ENCODE assay signal across 8 cellular contexts in the genomic region with DNA sequence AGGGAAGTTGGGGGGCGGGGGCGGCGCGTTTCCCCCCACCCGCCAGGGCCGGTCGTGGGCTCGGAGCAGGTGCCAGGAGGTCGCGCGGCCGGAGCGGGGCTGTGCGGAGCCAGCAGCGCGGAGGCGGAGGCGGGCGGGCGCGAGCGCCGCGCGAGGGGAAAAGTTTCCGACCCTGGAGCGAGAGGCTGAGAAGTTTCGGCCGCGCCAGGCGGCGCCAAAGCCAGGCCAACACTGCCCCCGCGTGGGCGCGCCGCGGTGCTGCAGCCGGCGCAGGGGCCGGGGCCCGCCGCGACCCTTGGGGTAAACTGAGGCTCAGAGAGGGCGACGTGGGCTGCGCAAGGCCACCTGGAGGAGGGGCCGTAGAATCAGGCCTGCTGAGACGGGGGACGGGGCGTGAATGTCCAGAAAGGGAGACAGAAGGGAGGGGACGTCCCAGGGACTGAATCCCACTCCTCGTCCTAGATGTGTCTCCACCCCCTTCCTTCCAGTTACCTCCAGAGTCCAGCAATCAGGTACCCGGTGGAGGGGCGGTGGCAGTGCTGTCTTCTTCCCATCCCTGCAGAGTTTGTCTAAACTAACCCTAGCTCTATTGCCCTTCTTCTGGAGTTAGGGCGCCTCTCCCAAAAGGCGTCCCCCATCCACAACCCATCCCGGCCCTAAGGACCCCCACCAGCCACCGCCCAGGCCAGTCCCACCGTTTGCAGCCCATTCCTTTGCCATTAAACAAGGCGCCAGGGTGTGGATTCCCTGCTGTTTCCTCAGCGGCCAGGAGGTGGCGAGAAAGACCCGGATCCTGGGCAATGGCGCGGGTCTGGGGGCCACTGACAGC. TPM values are rescaled to one million over a fixed set of nuclear protein-coding genes. Genes with fewer than 3 reads are reported as not detected.
DNase-seq lines count a peak whose midpoint lies in the region; ATAC-seq lines count a peak whose summit lies in the region.

No MANE protein-coding gene starts in this region.

- no peaks in the 10 kb centered on the region for H3K36me3 ChIP-seq in urinary bladder (ENCODE audit: insufficient read depth)

- peak; percentile 69 to 81 (median 74) for ATAC-seq in T-cell (replicated peaks in 1 of 4)
- peak; percentile 58 for ATAC-seq in activated naive CD8-positive, alpha-beta T cell treated with anti-CD3 and anti-CD28 coated beads, Interleukin-2, amount 50 U/mL, for 24 hours

- no peaks in the 10 kb centered on the region for H3K4me1 ChIP-seq in urinary bladder (ENCODE audit: insufficient read depth)

- peak overlapping the region in 1 of 2 donors; percentile 70 for H3K27ac Mint-ChIP-seq in T-cell
- no peak overlapping the region for H3K27ac Mint-ChIP-seq in activated naive CD8-positive, alpha-beta T cell treated with anti-CD3 and anti-CD28 coated beads, Interleukin-2, amount 50 U/mL, for 24 hours

- CTCF ChIA-PET in T-cell (lab: Charles Lee), result interaction anchor here in 1 of 2 donors (0.5 to 1.4 kb wide), 7 partner anchors 14 to 479 kb away, joined by 3 to 11 read pairs (median 4); a partner anchor contains a TSS

- intact Hi-C loops in cardiac septum (cut with DNase I), result loop anchor here (1.0 to 5.0 kb wide), 3 partner anchors 288 to 471 kb away; no protein-coding TSS in a partner anchor
- intact Hi-C loops in posterior cingulate gyrus (cut with DNase I), result loop anchor here (1.0 kb wide), 2 partner anchors 436 to 471 kb away; no protein-coding TSS in a partner anchor

- POLR2A ChIA-PET in T-cell (lab: Charles Lee), result interaction anchor here in 1 of 2 donors (0.5 kb wide), 1 partner anchor 174 kb away, joined by 6 read pairs; no protein-coding TSS in a partner anchor

- peak overlapping the region; percentile 56 for H3K4me3 ChIP-seq in urinary bladder (ENCODE audit: low read depth, low read length)

- peak overlapping the region; percentile 79 for H3K27ac ChIP-seq in urinary bladder (ENCODE audit: low read depth)

- DNase-seq in SIG-M5 treated with dmso at 0.1 percent for 504 hours (lab: John Stamatoyannopoulos, UW; ENCODE audit: unreplicated experiment) (peak; percentile 69), SIG-M5 (lab: John Stamatoyannopoulos, UW) (no peak), KG1 (lab: John Stamatoyannopoulos, UW) (peak; percentile 21), T-cell (peak; percentile 36 to 75 (median 62)), cardiac septum (ENCODE audit: low spot score) (peak; percentile 92), posterior cingulate gyrus (peak; percentile 54 to 96 (median 78))
- peak; percentile 82 for DNase-seq in activated naive CD8-positive, alpha-beta T cell treated with anti-CD3 and anti-CD28 coated beads, Interleukin-2, amount 50 U/mL, for 24 hours

- H3K9me3 Mint-ChIP-seq in T-cell, result no peaks in the 10 kb centered on the region
- no peaks in the 10 kb centered on the region for H3K9me3 Mint-ChIP-seq in activated naive CD8-positive, alpha-beta T cell treated with anti-CD3 and anti-CD28 coated beads, Interleukin-2, amount 50 U/mL, for 24 hours

- WGBS in urinary bladder, result under 1% methylated on average over 66 of the region's 66 CpGs

- H3K27me3 Mint-ChIP-seq in T-cell, result no peaks in the 10 kb centered on the region
- peaks cover 3% of the 10 kb centered on the region for H3K27me3 Mint-ChIP-seq in activated naive CD8-positive, alpha-beta T cell treated with anti-CD3 and anti-CD28 coated beads, Interleukin-2, amount 50 U/mL, for 24 hours

- H3K4me1 Mint-ChIP-seq in T-cell, result peaks cover 25 to 36% (median 32%) of the 10 kb centered on the region in 3 donors
- H3K4me1 Mint-ChIP-seq in activated naive CD8-positive, alpha-beta T cell treated with anti-CD3 and anti-CD28 coated beads, Interleukin-2, amount 50 U/mL, for 24 hours, result peaks cover 28% of the 10 kb centered on the region

- H3K4me3 Mint-ChIP-seq in T-cell, result peak overlapping the region; percentile 71 to 93 (median 76)
- H3K4me3 Mint-ChIP-seq in activated naive CD8-positive, alpha-beta T cell treated with anti-CD3 and anti-CD28 coated beads, Interleukin-2, amount 50 U/mL, for 24 hours, result peak overlapping the region; percentile 64

- no peaks in the 10 kb centered on the region for H3K36me3 Mint-ChIP-seq in T-cell
- H3K36me3 Mint-ChIP-seq in activated naive CD8-positive, alpha-beta T cell treated with anti-CD3 and anti-CD28 coated beads, Interleukin-2, amount 50 U/mL, for 24 hours (ENCODE audit: low read depth), result no peaks in the 10 kb centered on the region

RNA-seq across cellular contexts. Expression of a gene that starts 10.2 kb away (rescaled TPM):
- total RNA-seq in T-cell (not detected), cardiac septum (0.22 TPM), urinary bladder (not detected)
- 0.28 TPM for polyA plus RNA-seq in urinary bladder

RNA-seq across cellular contexts. Expression of a gene that starts 15.3 kb away (rescaled TPM):
- total RNA-seq in T-cell (10 to 100 TPM; 31.0 to 45.0 (median 40.3) TPM), cardiac septum (49.5 TPM), urinary bladder (12.8 TPM)
- polyA plus RNA-seq in urinary bladder, result 46.7 TPM

RNA-seq across cellular contexts. Expression of a gene that starts 31.3 kb away (rescaled TPM):
- 10 to 100 TPM; 28.3 to 35.2 (median 30.8) TPM for total RNA-seq in T-cell
- total RNA-seq in cardiac septum, result 10.2 TPM
- 5.8 TPM for total RNA-seq in urinary bladder
- polyA plus RNA-seq in urinary bladder, result 16.5 TPM

RNA-seq across cellular contexts. Expression of a gene that starts 54.8 kb away (rescaled TPM):
- total RNA-seq in T-cell, result under 1 TPM in 1 of 5 donors, not detected in 4; 0.26 TPM
- total RNA-seq in cardiac septum, result 4.4 TPM
- total RNA-seq in urinary bladder, result 8.6 TPM
- polyA plus RNA-seq in urinary bladder, result 15.8 TPM
